In genomic region chr19:40139533-40140287, GRCh38 we compare ENCODE assay signal across 8 cellular contexts. TPM values are rescaled to one million over a fixed set of nuclear protein-coding genes. Genes with fewer than 3 reads are reported as not detected.
DNase-seq lines count a peak whose midpoint lies in the region; ATAC-seq and TF ChIP-seq lines count a peak whose summit lies in the region.

No MANE protein-coding gene starts in this region.

- ATAC-seq in HG02763 (IDR thresholded peaks at IDR 0.05; ENCODE audit: unreplicated experiment) (no peak), GM18858 (IDR thresholded peaks at IDR 0.05; ENCODE audit: unreplicated experiment) (no peak)

- TF ChIP-seq CTCF in esophagus squamous epithelium (IDR thresholded peaks at IDR 0.05): peak; percentile 59 to 72 (median 60)
- peak; percentile 77 for TF ChIP-seq CTCF in osteoblast (IDR thresholded peaks at IDR 0.05; ENCODE audit: extremely low read depth, low read depth, low read length)

- H4K20me1 ChIP-seq in osteoblast (ENCODE audit: insufficient read depth, low read length): no peaks in the 10 kb centered on the region

- H3K4me1 ChIP-seq in esophagus squamous epithelium: no peaks in the 10 kb centered on the region
- no peaks in the 10 kb centered on the region for H3K4me1 ChIP-seq in osteoblast (ENCODE audit: insufficient read depth, low read length)

- H3K4me2 ChIP-seq in osteoblast (ENCODE audit: insufficient read depth, low read length): no peak overlapping the region

- 22 to 26% methylated on average over 6 to 7 of the region's 7 CpGs for WGBS in esophagus squamous epithelium, 2 donors

- intact Hi-C loops in esophagus squamous epithelium (cut with DNase I): loop anchor here (10.0 kb wide), 1 partner anchor 75 kb away; the partner anchor contains the start of gene TTC9B

- H3K27me3 ChIP-seq in esophagus squamous epithelium (peaks cover 0 to 19% (median 0%) of the 10 kb centered on the region in 4 donors), osteoblast (ENCODE audit: insufficient read depth, low read length) (peaks cover 13% of the 10 kb centered on the region)

- no peak overlapping the region for H3K4me3 ChIP-seq in esophagus squamous epithelium
- H3K4me3 ChIP-seq in osteoblast (ENCODE audit: insufficient read depth, low read length): no peak overlapping the region

- H2AFZ ChIP-seq in osteoblast (ENCODE audit: low read length): no peak overlapping the region

- H3K27ac ChIP-seq in esophagus squamous epithelium: no peak overlapping the region
- no peak overlapping the region for H3K27ac ChIP-seq in osteoblast (ENCODE audit: low read depth, low read length)

- no peaks in the 10 kb centered on the region for H3K79me2 ChIP-seq in osteoblast (ENCODE audit: insufficient read depth, low read length)

- no peak for TF ChIP-seq POLR2A in esophagus squamous epithelium (IDR thresholded peaks at IDR 0.05)

- peak; percentile 12 to 61 for DNase-seq in NCI-H446 (lab: John Stamatoyannopoulos, UW)
- no peak for DNase-seq in NCI-H446 treated with DMSO at 0.1 percent for 48 hours (lab: John Stamatoyannopoulos, UW)
- DNase-seq in LoVo (ENCODE audit: low spot score): peak; percentile 72
- peak; percentile 44 for DNase-seq in SHP77 treated with DMSO at 0.1 percent for 48 hours (lab: John Stamatoyannopoulos, UW)
- DNase-seq in esophagus squamous epithelium (lab: John Stamatoyannopoulos, UW): no peak
- peak; percentile 76 for DNase-seq in osteoblast (ENCODE audit: insufficient read length, low spot score, missing footprints)

- H3K36me3 ChIP-seq in esophagus squamous epithelium: no peaks in the 10 kb centered on the region
- H3K36me3 ChIP-seq in osteoblast (ENCODE audit: insufficient read depth, low read length): no peaks in the 10 kb centered on the region

- no peaks in the 10 kb centered on the region for H3K9me3 ChIP-seq in esophagus squamous epithelium
- no peaks in the 10 kb centered on the region for H3K9me3 ChIP-seq in osteoblast (ENCODE audit: low read depth, low read length)

RNA-seq across cellular contexts. Expression of gene ZNF780A, which starts 49.0 kb away (rescaled TPM):
- total RNA-seq in esophagus squamous epithelium: 10 to 100 TPM; 12.3 to 15.6 (median 13.0) TPM
- total RNA-seq in osteoblast: 15.9 and 17.7 TPM in 2 replicates

RNA-seq across cellular contexts. Expression of gene MAP3K10, which starts 51.5 kb away (rescaled TPM):
- total RNA-seq in esophagus squamous epithelium: 10 to 100 TPM in 1 of 4 donors, 1 to 10 TPM in 3; 4.8 to 10.1 (median 5.3) TPM
- total RNA-seq in osteoblast: 8.3 and 9.8 TPM in 2 replicates

Comparison
In these comparisons a context has a peak if more than half of its experiments do, and no peak if none do; other contexts are left out.
1. DNase-seq: peak in NCI-H446 (2 of 2), LoVo (single experiment), SHP77 treated with DMSO at 0.1 percent for 48 hours (single experiment) and osteoblast (single experiment); none in NCI-H446 treated with DMSO at 0.1 percent for 48 hours (single experiment) and esophagus squamous epithelium (single experiment).